ENCODE assay signal across 8 cellular contexts in the genomic region with DNA sequence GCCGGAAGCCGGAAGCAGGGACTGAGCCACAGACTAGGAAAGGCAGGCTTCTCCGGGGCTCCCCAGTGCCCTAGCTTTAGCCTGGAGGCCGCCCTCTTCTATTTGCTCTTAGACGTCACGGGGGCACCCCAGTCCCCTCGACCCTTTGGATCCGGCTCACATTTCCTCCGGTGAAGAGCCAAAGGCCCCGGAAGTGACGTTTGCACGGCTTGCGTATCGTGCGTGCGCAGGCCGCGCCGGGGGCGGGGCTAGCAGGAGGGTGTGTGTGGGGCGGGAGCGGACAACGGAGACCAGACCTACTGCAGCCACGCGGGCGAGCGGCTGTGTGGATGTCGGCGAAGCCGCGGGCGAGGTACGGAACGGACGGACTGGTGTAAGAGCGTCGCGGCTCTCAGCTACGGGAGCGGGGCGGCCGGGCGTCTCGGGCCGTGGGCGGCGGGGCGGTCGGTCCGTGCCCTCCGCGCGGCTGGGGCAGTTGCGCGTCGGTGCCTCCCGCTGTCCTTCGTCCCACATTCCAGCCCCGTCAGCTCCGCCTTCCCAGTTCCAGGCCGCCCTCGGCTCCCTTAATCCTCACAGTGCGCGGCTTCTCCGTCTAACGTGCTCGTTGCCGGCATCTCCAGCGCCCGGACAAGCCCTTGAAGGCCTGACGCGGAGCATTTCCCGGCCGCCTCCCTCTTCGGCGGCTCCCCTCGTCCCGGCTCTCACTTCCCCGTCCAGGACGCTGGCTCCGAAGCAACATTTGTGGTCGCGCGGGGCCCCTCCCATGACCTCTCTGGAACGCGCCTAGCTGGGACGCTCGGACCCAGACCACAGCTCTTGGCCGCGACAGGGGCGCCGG. TPM values are rescaled to one million over a fixed set of nuclear protein-coding genes. Genes with fewer than 3 reads are reported as not detected.
DNase-seq lines count a peak whose midpoint lies in the region; ATAC-seq, FAIRE-seq and TF ChIP-seq lines count a peak whose summit lies in the region.

No MANE protein-coding gene starts in this region.

- H3K36me3 ChIP-seq in right atrium auricular region (no peaks in the 10 kb centered on the region), psoas muscle (ENCODE audit: insufficient read depth in 1 of 2, low read depth in 1 of 2) (no peaks in the 10 kb centered on the region)

- peaks cover 7% of the 10 kb centered on the region for H3K36me3 Mint-ChIP-seq in T-helper 1 cell treated with Interleukin-12 subunit alpha and Interleukin-12 subunit beta and Interleukin-4 antibody, amounts not matched to agents 30 μg/mL and 1 μg/mL, for 36 hours (ENCODE audit: low read depth)

- H3K27me3 ChIP-seq in right atrium auricular region (no peaks in the 10 kb centered on the region), psoas muscle (ENCODE audit: insufficient read depth in 3 of 3, low read length in 2 of 3) (no peaks in the 10 kb centered on the region)

- H3K4me1 ChIP-seq in right atrium auricular region (peaks cover 0 to 18% of the 10 kb centered on the region in 2 donors), psoas muscle (peaks cover 14% of the 10 kb centered on the region)

- H3K4me3 ChIP-seq in right atrium auricular region (peak overlapping the region; percentile 66 to 87), psoas muscle (peak overlapping the region; percentile 93)

- H3K4me1 Mint-ChIP-seq in T-helper 1 cell treated with Interleukin-12 subunit alpha and Interleukin-12 subunit beta and Interleukin-4 antibody, amounts not matched to agents 30 μg/mL and 1 μg/mL, for 36 hours (ENCODE audit: low read depth) = peaks cover 18% of the 10 kb centered on the region

- intact Hi-C loops in psoas muscle (cut with DNase I) = loop anchor here (10.0 kb wide), 1 partner anchor 90 kb away; a partner anchor contains a TSS

- no peaks in the 10 kb centered on the region for H3K27me3 Mint-ChIP-seq in T-helper 1 cell treated with Interleukin-12 subunit alpha and Interleukin-12 subunit beta and Interleukin-4 antibody, amounts not matched to agents 30 μg/mL and 1 μg/mL, for 36 hours (ENCODE audit: low read depth)

- ATAC-seq in GM18498 (IDR thresholded peaks at IDR 0.05; ENCODE audit: unreplicated experiment) (peak; percentile 94), HG02885 (IDR thresholded peaks at IDR 0.05; ENCODE audit: poor library complexity, unreplicated experiment) (peak; percentile 93), psoas muscle (peak; percentile 97 to 98 (median 98))

- 0% methylated on average over 66 to 92 of the region's 92 CpGs for WGBS in psoas muscle, 3 donors

- no peaks in the 10 kb centered on the region for H3K9me3 ChIP-seq in right atrium auricular region
- H3K9me3 ChIP-seq in psoas muscle = no peaks in the 10 kb centered on the region

- H3K27ac ChIP-seq in angular gyrus (ENCODE audit: low read depth, low read length) (peak overlapping the region; percentile 97), right atrium auricular region (peak overlapping the region; percentile 95 to 99), psoas muscle (peak overlapping the region; percentile 97)

- H3K4me3 Mint-ChIP-seq in T-helper 1 cell treated with Interleukin-12 subunit alpha and Interleukin-12 subunit beta and Interleukin-4 antibody, amounts not matched to agents 30 μg/mL and 1 μg/mL, for 36 hours = peak overlapping the region; percentile 96

- H3K9me3 Mint-ChIP-seq in T-helper 1 cell treated with Interleukin-12 subunit alpha and Interleukin-12 subunit beta and Interleukin-4 antibody, amounts not matched to agents 30 μg/mL and 1 μg/mL, for 36 hours = no peaks in the 10 kb centered on the region

- TF ChIP-seq CTCF in right atrium auricular region (IDR thresholded peaks at IDR 0.05) (no peak), psoas muscle (IDR thresholded peaks at IDR 0.05) (no peak)

- FAIRE-seq in urothelium cell line (lab: Jason Lieb, UNC) = peak; percentile 79

- peak overlapping the region; percentile 95 for H3K27ac Mint-ChIP-seq in T-helper 1 cell treated with Interleukin-12 subunit alpha and Interleukin-12 subunit beta and Interleukin-4 antibody, amounts not matched to agents 30 μg/mL and 1 μg/mL, for 36 hours

- DNase-seq in NCI-H1694 (lab: John Stamatoyannopoulos, UW) = peak; percentile 93
- peak; percentile 99 for DNase-seq in right atrium auricular region (ENCODE audit: low spot score)
- peak; percentile 98 to 99 for DNase-seq in psoas muscle
- peak; percentile 97 for DNase-seq in urothelium cell line (ENCODE audit: low spot score)

RNA-seq across cellular contexts. Expression of a gene that starts 25.8 kb away (rescaled TPM):
- total RNA-seq in right atrium auricular region (1 to 10 TPM; 8.6 to 10.0 TPM), psoas muscle (1 to 10 TPM; 2.6 to 7.8 (median 4.0) TPM)
- 1 to 10 TPM; 2.2 to 9.8 (median 8.4) TPM for polyA plus RNA-seq in psoas muscle

Comparison
In these comparisons a context has a peak if more than half of its experiments do, and no peak if none do; other contexts are left out.
1. Peak in every context shown above with its lines: DNase-seq, ATAC-seq, H3K4me3 ChIP-seq and H3K27ac ChIP-seq.